ENCODE assay signal across 9 cellular contexts in the genomic region with DNA sequence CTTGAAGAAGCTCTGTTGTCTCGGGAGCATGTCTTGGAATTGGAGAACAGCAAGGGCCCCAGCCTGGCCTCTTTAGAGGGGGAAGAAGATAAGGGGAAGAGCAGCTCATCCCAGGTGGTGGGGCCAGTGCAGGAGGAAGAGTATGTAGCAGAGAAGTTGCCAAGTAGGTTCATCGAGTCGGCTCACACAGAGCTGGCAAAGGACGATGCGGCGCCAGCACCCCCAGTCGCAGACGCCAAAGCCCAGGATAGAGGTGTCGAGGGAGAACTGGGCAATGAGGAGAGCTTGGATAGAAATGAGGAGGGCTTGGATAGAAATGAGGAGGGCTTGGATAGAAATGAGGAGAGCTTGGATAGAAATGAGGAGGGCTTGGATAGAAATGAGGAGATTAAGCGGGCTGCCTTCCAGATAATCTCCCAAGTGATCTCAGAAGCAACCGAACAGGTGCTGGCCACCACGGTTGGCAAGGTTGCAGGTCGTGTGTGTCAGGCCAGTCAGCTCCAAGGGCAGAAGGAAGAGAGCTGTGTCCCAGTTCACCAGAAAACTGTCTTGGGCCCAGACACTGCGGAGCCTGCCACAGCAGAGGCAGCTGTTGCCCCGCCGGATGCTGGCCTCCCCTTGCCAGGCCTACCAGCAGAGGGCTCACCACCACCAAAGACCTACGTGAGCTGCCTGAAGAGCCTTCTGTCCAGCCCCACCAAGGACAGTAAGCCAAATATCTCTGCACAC. TPM values are rescaled to one million over a fixed set of nuclear protein-coding genes. Genes with fewer than 3 reads are reported as not detected.
DNase-seq lines count a peak whose midpoint lies in the region; ATAC-seq and TF ChIP-seq lines count a peak whose summit lies in the region.
"Had no signal": no experiment of that assay in that cellular context is flagged by ENCODE, and none has a peak within 500 bp of the region (broad histone marks: within the 10 kb centered on the region; RNA-seq: fewer than 3 reads in every experiment).

No MANE protein-coding gene starts in this region.

- no peak for TF ChIP-seq POLR2A in body of pancreas (IDR thresholded peaks at IDR 0.05)

- TF ChIP-seq RAD21 in Ishikawa (IDR thresholded peaks at IDR 0.05; ENCODE audit: low read depth), result peak; percentile 16; the same call in 1 of the 2 replicates

- peak overlapping the region in 1 of 4 donors; percentile 55 for H3K27ac ChIP-seq in body of pancreas
- peak overlapping the region; percentile 56 for H3K27ac ChIP-seq in lower lobe of right lung
- no peak overlapping the region for H3K27ac ChIP-seq in coronary artery

- H3K27me3 ChIP-seq in body of pancreas, result no peaks in the 10 kb centered on the region
- no peaks in the 10 kb centered on the region for H3K27me3 ChIP-seq in lower lobe of right lung (ENCODE audit: low read depth)

- H3K4me3 ChIP-seq in body of pancreas (no peak overlapping the region), lower lobe of right lung (no peak overlapping the region), coronary artery (no peak overlapping the region)

- intact Hi-C loops in body of pancreas (cut with DNase I) (no loop called here), lower lobe of right lung (cut with DNase I) (no loop called here)

- peak; percentile 5 for ATAC-seq in body of pancreas
- ATAC-seq in lower lobe of right lung, result no peak
- no peak for ATAC-seq in HG03469 (IDR thresholded peaks at IDR 0.05; ENCODE audit: unreplicated experiment)

- DNase-seq in DMS 273 (lab: John Stamatoyannopoulos, UW; ENCODE audit: unreplicated experiment) (peak; percentile 87), body of pancreas (peak; percentile 36 to 63 (median 48)), lower lobe of right lung (no peak), coronary artery (ENCODE audit: low spot score) (no peak)
- no peak for DNase-seq in activated CD8-positive, alpha-beta memory T cell treated with anti-CD3 and anti-CD28 coated beads for 24 hours
- no peak for DNase-seq in stimulated activated CD4-positive, alpha-beta T cell treated with anti-CD3 and anti-CD28 coated beads, Interleukin-4, amount 100 ng/mL, for 24 hours
- DNase-seq: Karpas-422 had no signal

- no peak for TF ChIP-seq EP300 in Ishikawa (IDR thresholded peaks at IDR 0.05; ENCODE audit: borderline replicate concordance)

- 65 to 75% methylated on average over 14 to 17 of the region's 17 CpGs for WGBS in body of pancreas, 2 donors

- TF ChIP-seq CTCF in body of pancreas (IDR thresholded peaks at IDR 0.05) (peak in 6 of 7 experiments; percentile 6 to 48 (median 29)), lower lobe of right lung (IDR thresholded peaks at IDR 0.05) (peak; percentile 13), coronary artery (IDR thresholded peaks at IDR 0.05) (no peak)

- peaks cover 19% of the 10 kb centered on the region for H3K4me1 ChIP-seq in body of pancreas
- H3K4me1 ChIP-seq in lower lobe of right lung, result peaks cover 39% of the 10 kb centered on the region

- H3K36me3 ChIP-seq in body of pancreas (replicated peaks in 1 of 2; ENCODE audit: insufficient read depth in 1 of 2, low read depth in 2 of 2) (no peaks in the 10 kb centered on the region), lower lobe of right lung (peaks cover 27% of the 10 kb centered on the region)

- H3K9me3 ChIP-seq in body of pancreas (no peaks in the 10 kb centered on the region), lower lobe of right lung (no peaks in the 10 kb centered on the region)

TF ChIP-seq in Ishikawa, 13 proteins besides CTCF, POLR2A, EP300 and RAD21:
- TF ChIP-seq, protein P1, sequence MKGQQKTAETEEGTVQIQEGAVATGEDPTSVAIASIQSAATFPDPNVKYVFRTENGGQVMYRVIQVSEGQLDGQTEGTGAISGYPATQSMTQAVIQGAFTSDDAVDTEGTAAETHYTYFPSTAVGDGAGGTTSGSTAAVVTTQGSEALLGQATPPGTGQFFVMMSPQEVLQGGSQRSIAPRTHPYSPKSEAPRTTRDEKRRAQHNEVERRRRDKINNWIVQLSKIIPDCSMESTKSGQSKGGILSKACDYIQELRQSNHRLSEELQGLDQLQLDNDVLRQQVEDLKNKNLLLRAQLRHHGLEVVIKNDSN (IDR thresholded peaks at IDR 0.05), result no peak
- no peak for TF ChIP-seq FOXM1 (IDR thresholded peaks at IDR 0.05; ENCODE audit: borderline replicate concordance, low read depth)
- no peak for TF ChIP-seq REST (IDR thresholded peaks at IDR 0.05; ENCODE audit: low read depth)

RNA-seq across cellular contexts. Expression of gene AKAP1, which starts 21.2 kb away (rescaled TPM):
- total RNA-seq in body of pancreas (10 to 100 TPM; 24.4 to 48.5 TPM), lower lobe of right lung (54.5 TPM)

Comparison
In these comparisons a context has a peak if more than half of its experiments do, and no peak if none do; other contexts are left out.
1. DNase-seq: peak in DMS 273 (single experiment) and body of pancreas (4 of 4); none in lower lobe of right lung (single experiment), activated CD8-positive, alpha-beta memory T cell treated with anti-CD3 and anti-CD28 coated beads for 24 hours (single experiment), stimulated activated CD4-positive, alpha-beta T cell treated with anti-CD3 and anti-CD28 coated beads, Interleukin-4, amount 100 ng/mL, for 24 hours (single experiment) and coronary artery (single experiment).